ENCODE assay signal across 28 cellular contexts in the genomic region with DNA sequence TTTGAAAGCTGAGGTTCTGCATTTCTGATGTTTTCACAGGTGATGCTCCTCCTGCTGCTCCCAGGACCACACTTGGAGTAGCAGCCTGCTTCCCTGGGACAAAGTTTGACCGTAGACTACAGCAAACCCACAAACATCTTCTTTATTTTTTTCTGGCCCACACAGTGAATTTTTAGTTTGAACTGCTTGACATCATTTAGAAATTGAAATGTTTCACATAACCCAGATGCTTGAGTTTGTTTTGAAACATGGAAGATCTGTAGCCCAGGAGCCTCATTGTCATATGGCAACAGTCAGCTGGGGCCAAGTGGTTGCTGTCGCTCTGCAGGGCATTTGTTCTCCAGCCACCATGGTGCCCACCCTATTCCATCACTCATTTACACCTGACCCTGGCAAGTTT. TPM values are rescaled to one million over a fixed set of nuclear protein-coding genes. Genes with fewer than 3 reads are reported as not detected.
"Had no signal": no experiment of that assay in that cellular context is flagged by ENCODE, and none has a peak within 500 bp of the region (broad histone marks: within the 10 kb centered on the region; RNA-seq: fewer than 3 reads in every experiment).

No MANE protein-coding gene starts in this region.

- DNase-seq: activated CD4-positive, alpha-beta memory T cell treated with anti-CD3 and anti-CD28 coated beads for 36 hours; activated CD4-positive, alpha-beta T cell treated with anti-CD3 and anti-CD28 coated beads, Interleukin-2, amount 10 ng/mL, durations not matched to agents 24 days and 14 days; activated CD8-positive, alpha-beta memory T cell treated with anti-CD3 and anti-CD28 coated beads, Interleukin-2, amount 50 U/mL, for 4 hours; activated effector memory CD4-positive, alpha-beta T cell treated with anti-CD3 and anti-CD28 coated beads, Interleukin-2, amount 50 U/mL, for 16 hours; activated naive CD4-positive, alpha-beta T cell treated with anti-CD3 and anti-CD28 coated beads for 36 hours; activated naive CD8-positive, alpha-beta T cell treated with anti-CD3 and anti-CD28 coated beads, Interleukin-2, amount 10 ng/mL, durations not matched to agents 7 days and 5 days; activated T-cell treated with anti-CD3 and anti-CD28 coated beads, Interleukin-2, amount 50 U/mL, for 1 hour; amniotic stem cell; colonic mucosa; gastrocnemius medialis; glutamatergic neuron; hippocampal formation; left cardiac atrium; left ventricle myocardium superior; mucosa of descending colon; stimulated activated CD4-positive, alpha-beta T cell treated with anti-CD3 and anti-CD28 coated beads, Interleukin-15, amount 100 ng/mL, for 24 hours; stimulated activated CD4-positive, alpha-beta T cell treated with anti-CD3 and anti-CD28 coated beads, Interleukin-2, amount 100 ng/mL, for 24 hours; stimulated activated naive B cell treated with anti-CD40 and anti-IgM and Interleukin-4, amounts not matched to agents 10 μg/mL and 1 μg/mL and 100 μg/mL, for 72 hours; stomach had no signal

- H3K4me3 ChIP-seq: breast epithelium, colonic mucosa, gastrocnemius medialis, mucosa of descending colon, right atrium auricular region, stomach, suprapubic skin, tibial nerve had no signal

- ATAC-seq: activated CD4-positive, CD25-positive, alpha-beta regulatory T cell treated with anti-CD3 and anti-CD28 coated beads, Interleukin-2, amount 50 U/mL, for 24 hours; gastrocnemius medialis; left ventricle myocardium superior; mucosa of descending colon; natural killer cell treated with Interleukin-12 subunit alpha and Interleukin-12 subunit beta and Interleukin-15 and Interleukin-18, amount 100 ng/mL, for 72 hours; stimulated activated naive B cell treated with anti-CD40 and anti-IgM and Interleukin-4, amounts not matched to agents 10 μg/mL and 1 μg/mL and 100 μg/mL, for 72 hours had no signal

- H3K27ac ChIP-seq: breast epithelium, colonic mucosa, gastrocnemius medialis, stomach, suprapubic skin had no signal

- H3K4me1 ChIP-seq: breast epithelium, colonic mucosa had no signal

- H3K27me3 ChIP-seq: breast epithelium, colonic mucosa, gastrocnemius medialis, right atrium auricular region, stomach, suprapubic skin, tibial nerve had no signal

- H3K36me3 ChIP-seq: breast epithelium, colonic mucosa, gastrocnemius medialis, right atrium auricular region, stomach, suprapubic skin had no signal

- H3K9me3 ChIP-seq: breast epithelium, colonic mucosa, gastrocnemius medialis, mucosa of descending colon, suprapubic skin had no signal

RNA-seq across cellular contexts. Expression of a gene that starts 8.4 kb away (rescaled TPM):
- total RNA-seq: activated CD4-positive, alpha-beta memory T cell treated with anti-CD3 and anti-CD28 coated beads for 36 hours; activated CD4-positive, alpha-beta T cell treated with anti-CD3 and anti-CD28 coated beads, Interleukin-2, amount 10 ng/mL, durations not matched to agents 24 days and 14 days; activated CD8-positive, alpha-beta memory T cell treated with anti-CD3 and anti-CD28 coated beads for 36 hours; activated naive CD4-positive, alpha-beta T cell treated with anti-CD3 and anti-CD28 coated beads for 36 hours; activated naive CD8-positive, alpha-beta T cell treated with anti-CD3 and anti-CD28 coated beads, Interleukin-2, amount 10 ng/mL, durations not matched to agents 7 days and 5 days; activated T-helper 1 cell treated with anti-CD3 and anti-CD28 coated beads, Interleukin-12 subunit alpha, Interleukin-12 subunit beta, Interleukin-2, Interleukin-4 antibody, amounts not matched to agents 30 ng/mL and 10 ng/mL and 1 ng/mL, durations not matched to agents 14 hours and 24 hours and 36 hours; natural killer cell treated with Interleukin-12 subunit alpha and Interleukin-12 subunit beta and Interleukin-15 and Interleukin-18, amount 100 ng/mL, for 72 hours; T-helper 1 cell treated with Interleukin-12 subunit alpha and Interleukin-12 subunit beta and Interleukin-4 antibody, amounts not matched to agents 30 ng/mL and 1 ng/mL, for 36 hours had no signal
